Comparison of ENCODE assay signal across 8 cellular contexts in genomic region chr17:81398855-81399451, GRCh38. TPM values are rescaled to one million over a fixed set of nuclear protein-coding genes. Genes with fewer than 3 reads are reported as not detected.
DNase-seq lines count a peak whose midpoint lies in the region; ATAC-seq and TF ChIP-seq lines count a peak whose summit lies in the region.

No MANE protein-coding gene starts in this region.

- peaks cover 9% of the 10 kb centered on the region for H3K36me3 Mint-ChIP-seq in activated CD8-positive, alpha-beta T cell treated with anti-CD3 and anti-CD28 coated beads, Interleukin-2, amount 10 ng/mL, durations not matched to agents 7 days and 5 days (ENCODE audit: low read depth)

- no peak for TF ChIP-seq CTCF in stomach (IDR thresholded peaks at IDR 0.05)

- H3K27me3 Mint-ChIP-seq in activated CD8-positive, alpha-beta T cell treated with anti-CD3 and anti-CD28 coated beads, Interleukin-2, amount 10 ng/mL, durations not matched to agents 7 days and 5 days (ENCODE audit: low read depth), result peaks cover 65% of the 10 kb centered on the region

- CTCF ChIA-PET in activated CD8-positive, alpha-beta T cell treated with anti-CD3 and anti-CD28 coated beads, Interleukin-2, amount 10 ng/mL, durations not matched to agents 7 days and 5 days (lab: Charles Lee), result interaction anchor here (1.5 kb wide), 1 partner anchor 86 kb away, joined by 3 read pairs; no protein-coding TSS in a partner anchor

- no peak for ATAC-seq in activated CD8-positive, alpha-beta T cell treated with anti-CD3 and anti-CD28 coated beads, Interleukin-2, amount 10 ng/mL, durations not matched to agents 7 days and 5 days

- POLR2A ChIA-PET in activated CD8-positive, alpha-beta T cell treated with anti-CD3 and anti-CD28 coated beads, Interleukin-2, amount 10 ng/mL, durations not matched to agents 7 days and 5 days (lab: Charles Lee), result interaction anchor here (0.6 kb wide), 1 partner anchor 32 kb away, joined by 3 read pairs; no protein-coding TSS in a partner anchor

- peak overlapping the region; percentile 88 to 99 (median 95) for H3K27ac ChIP-seq in stomach

- intact Hi-C loops in stomach (cut with DNase I; ENCODE audit: low total_unique reads), result no loop called here

- H3K4me1 ChIP-seq in stomach, result peaks cover 43 to 68% (median 58%) of the 10 kb centered on the region in 4 donors

- no peaks in the 10 kb centered on the region for H3K36me3 ChIP-seq in stomach

- peak overlapping the region; percentile 78 for H3K27ac Mint-ChIP-seq in activated CD8-positive, alpha-beta T cell treated with anti-CD3 and anti-CD28 coated beads, Interleukin-2, amount 10 ng/mL, durations not matched to agents 7 days and 5 days

- 0 to 3% (median 1%) methylated on average over 12 to 51 of the region's 51 CpGs for WGBS in stomach, 5 donors

- no peaks in the 10 kb centered on the region for H3K9me3 Mint-ChIP-seq in activated CD8-positive, alpha-beta T cell treated with anti-CD3 and anti-CD28 coated beads, Interleukin-2, amount 10 ng/mL, durations not matched to agents 7 days and 5 days (ENCODE audit: insufficient read depth)

- peaks cover 0 to 58% (median 25%) of the 10 kb centered on the region in 3 donors for H3K27me3 ChIP-seq in stomach

- no peak for TF ChIP-seq POLR2A in stomach (IDR thresholded peaks at IDR 0.05)

- H3K9me3 ChIP-seq in iPS-18c (ENCODE audit: control insufficient read depth, insufficient read depth, low read length) (no peaks in the 10 kb centered on the region), stomach (no peaks in the 10 kb centered on the region)

- TF ChIP-seq EP300 in stomach (IDR thresholded peaks at IDR 0.05), result no peak

- peak overlapping the region; percentile 70 for H3K4me3 Mint-ChIP-seq in activated CD8-positive, alpha-beta T cell treated with anti-CD3 and anti-CD28 coated beads, Interleukin-2, amount 10 ng/mL, durations not matched to agents 7 days and 5 days

- H3K4me3 ChIP-seq in iPS-18c (ENCODE audit: insufficient read depth, low read depth, low read length) (peak overlapping the region; percentile 64), stomach (peak overlapping the region; percentile 71 to 79 (median 76))

- peaks cover 29% of the 10 kb centered on the region for H3K4me1 Mint-ChIP-seq in activated CD8-positive, alpha-beta T cell treated with anti-CD3 and anti-CD28 coated beads, Interleukin-2, amount 10 ng/mL, durations not matched to agents 7 days and 5 days (ENCODE audit: low read depth)

- DNase-seq in DMS53 (lab: John Stamatoyannopoulos, UW), result peak; percentile 66
- DNase-seq in DMS53 treated with DMSO at 0.1 percent for 48 hours (lab: John Stamatoyannopoulos, UW; ENCODE audit: unreplicated experiment), result no peak
- DNase-seq in activated CD8-positive, alpha-beta T cell treated with anti-CD3 and anti-CD28 coated beads, Interleukin-2, amount 10 ng/mL, durations not matched to agents 7 days and 5 days, result no peak
- DNase-seq in stomach, result no peak
- DNase-seq in foreskin melanocyte, result no peak
- no peak for DNase-seq in NCI-H2107 treated with DMSO at 0.1 percent for 48 hours (lab: John Stamatoyannopoulos, UW; ENCODE audit: unreplicated experiment)
- no peak for DNase-seq in NCI-H446 (lab: John Stamatoyannopoulos, UW)

RNA-seq across cellular contexts. Expression of gene BAHCC1, which starts 3.7 kb away (rescaled TPM):
- total RNA-seq in activated CD8-positive, alpha-beta T cell treated with anti-CD3 and anti-CD28 coated beads, Interleukin-2, amount 10 ng/mL, durations not matched to agents 7 days and 5 days, result under 1 TPM; 0.87 to 0.91 TPM
- 10 to 100 TPM in 4 of 5 donors, 1 to 10 TPM in 1; 8.6 to 56.2 (median 15.2) TPM for total RNA-seq in stomach
- polyA plus RNA-seq in stomach, result 1 to 10 TPM; 4.9 to 6.6 (median 5.1) TPM

Comparison
In these comparisons a context has a peak if more than half of its experiments do, and no peak if none do; other contexts are left out.
1. RNA of gene BAHCC1, which starts 3.7 kb away (total RNA-seq): 8.6 to 56.2 TPM in stomach; 0.87 to 0.91 TPM in activated CD8-positive, alpha-beta T cell treated with anti-CD3 and anti-CD28 coated beads, Interleukin-2, amount 10 ng/mL, durations not matched to agents 7 days and 5 days; every median in the first group is over 4 times any median in the second.